8 cellular contexts compared by ENCODE assay signal in the genomic region with DNA sequence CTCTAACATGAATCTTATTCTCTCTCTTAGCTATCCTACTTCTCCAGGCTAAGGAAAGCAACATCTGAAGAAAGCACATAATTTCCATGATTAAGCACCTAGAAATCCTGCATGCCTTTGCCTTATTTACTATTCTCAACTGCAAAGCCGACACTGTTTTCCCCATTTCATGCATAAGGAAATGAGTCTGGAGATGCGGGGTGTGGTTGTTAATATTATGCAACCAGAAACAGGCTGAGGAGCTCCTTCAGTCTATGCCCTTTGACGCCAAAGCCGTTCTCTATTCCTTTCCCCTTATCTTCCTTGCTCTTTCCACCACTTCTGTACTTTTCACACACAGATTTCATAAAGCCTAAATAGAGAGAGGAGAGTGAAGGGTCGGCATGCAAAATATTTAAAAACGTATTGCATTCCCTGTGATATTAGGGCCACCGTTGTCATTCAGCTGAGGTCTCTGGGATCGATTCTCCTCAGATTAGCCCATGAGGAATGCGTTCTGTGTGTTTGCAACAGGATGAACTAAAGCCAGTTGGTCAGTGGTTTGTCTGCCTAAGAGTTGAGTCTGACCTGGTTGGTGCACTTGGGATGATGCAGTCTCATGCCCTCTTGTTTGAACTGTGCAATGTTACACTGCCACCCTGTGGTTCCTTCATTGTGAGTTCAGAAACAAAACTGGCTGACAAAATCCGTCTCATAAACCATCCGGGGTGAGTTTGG. TPM values are rescaled to one million over a fixed set of nuclear protein-coding genes. Genes with fewer than 3 reads are reported as not detected.
DNase-seq lines count a peak whose midpoint lies in the region; ATAC-seq and TF ChIP-seq lines count a peak whose summit lies in the region.

No MANE protein-coding gene starts in this region.

- no peak overlapping the region for H3K27ac Mint-ChIP-seq in activated CD4-positive, alpha-beta T cell treated with anti-CD3 and anti-CD28 coated beads, Interleukin-2, amount 10 ng/mL, durations not matched to agents 24 days and 14 days

- WGBS in lung, 2 donors = 27 to 33% methylated on average over 11 of the region's 11 CpGs

- H3K9me3 Mint-ChIP-seq in activated CD4-positive, alpha-beta T cell treated with anti-CD3 and anti-CD28 coated beads, Interleukin-2, amount 10 ng/mL, durations not matched to agents 24 days and 14 days = no peaks in the 10 kb centered on the region

- no peak overlapping the region for H3K4me3 Mint-ChIP-seq in activated CD4-positive, alpha-beta T cell treated with anti-CD3 and anti-CD28 coated beads, Interleukin-2, amount 10 ng/mL, durations not matched to agents 24 days and 14 days

- ATAC-seq in GM18909 (IDR thresholded peaks at IDR 0.05; ENCODE audit: poor library complexity, unreplicated experiment) (peak; percentile 89), HG03378 (IDR thresholded peaks at IDR 0.05; ENCODE audit: unreplicated experiment) (peak; percentile 91), lung (ENCODE audit: insufficient read depth, low FRiP score) (peak; percentile 86)

- H3K4me1 ChIP-seq in lung (ENCODE audit: control insufficient read depth in 2 of 2, insufficient read depth in 2 of 2, low read length in 2 of 2) = no peaks in the 10 kb centered on the region

- TF ChIP-seq CTCF in AG10803 (conservative IDR thresholded peaks at IDR 0.05; ENCODE audit: low read length) = peak; percentile 91
- peak; percentile 53 for TF ChIP-seq CTCF in lung (IDR thresholded peaks at IDR 0.05; ENCODE audit: control extremely low read depth, extremely low read depth)

- H3K4me1 Mint-ChIP-seq in activated CD4-positive, alpha-beta T cell treated with anti-CD3 and anti-CD28 coated beads, Interleukin-2, amount 10 ng/mL, durations not matched to agents 24 days and 14 days = peaks cover 8% of the 10 kb centered on the region

- no peaks in the 10 kb centered on the region for H3K27me3 Mint-ChIP-seq in activated CD4-positive, alpha-beta T cell treated with anti-CD3 and anti-CD28 coated beads, Interleukin-2, amount 10 ng/mL, durations not matched to agents 24 days and 14 days

- no peak overlapping the region for H3K27ac ChIP-seq in lung (ENCODE audit: low read depth in 1 of 2, low read length in 1 of 2)

- intact Hi-C loops in activated CD4-positive, alpha-beta T cell treated with anti-CD3 and anti-CD28 coated beads, Interleukin-2, amount 10 ng/mL, durations not matched to agents 24 days and 14 days (cut with micrococcal nuclease) = loop anchor here (1.0 to 10.0 kb wide), 7 partner anchors 75 to 1287 kb away; a partner anchor contains a TSS

- no peaks in the 10 kb centered on the region for H3K36me3 Mint-ChIP-seq in activated CD4-positive, alpha-beta T cell treated with anti-CD3 and anti-CD28 coated beads, Interleukin-2, amount 10 ng/mL, durations not matched to agents 24 days and 14 days (ENCODE audit: low read depth)

- no peaks in the 10 kb centered on the region for H3K9me3 ChIP-seq in lung (ENCODE audit: control insufficient read depth in 2 of 2, insufficient read depth in 1 of 2, low read length in 1 of 2)

- no peaks in the 10 kb centered on the region for H3K36me3 ChIP-seq in lung (ENCODE audit: control insufficient read depth in 2 of 2, insufficient read depth in 2 of 2, low read length in 2 of 2)

- no peaks in the 10 kb centered on the region for H3K27me3 ChIP-seq in lung (ENCODE audit: control insufficient read depth, insufficient read depth)

- peak; percentile 93 for DNase-seq in AG10803 (ENCODE audit: low read depth)
- DNase-seq in NCI-H524 (lab: John Stamatoyannopoulos, UW) = peak; percentile 55 to 66
- DNase-seq in activated CD4-positive, alpha-beta T cell treated with anti-CD3 and anti-CD28 coated beads, Interleukin-2, amount 10 ng/mL, durations not matched to agents 24 days and 14 days = peak; percentile 87
- peak; percentile 88 for DNase-seq in dermis blood vessel endothelial cell
- DNase-seq in lung (ENCODE audit: low spot score) = peak; percentile 55
- peak; percentile 24 for DNase-seq in stimulated activated CD8-positive, alpha-beta memory T cell treated with anti-CD3 and anti-CD28 coated beads, Interleukin-15, amount 100 ng/mL, for 1 hour (ENCODE audit: low read depth)

- H3K4me3 ChIP-seq in AG10803 (ENCODE audit: low read length) (peak overlapping the region; percentile 40), lung (no peak overlapping the region)

RNA-seq across cellular contexts. Expression of a gene that starts 53.1 kb away (rescaled TPM):
- total RNA-seq in activated CD4-positive, alpha-beta T cell treated with anti-CD3 and anti-CD28 coated beads, Interleukin-2, amount 10 ng/mL, durations not matched to agents 24 days and 14 days = not detected in 2 replicates
- total RNA-seq in dermis blood vessel endothelial cell (not detected in 2 replicates), lung (1 to 10 TPM; 4.6 to 6.1 TPM)
- polyA plus RNA-seq in lung = 1 to 10 TPM in 1 of 2 donors, under 1 TPM in 1; 0.81 to 1.5 TPM

Comparison
In these comparisons a context has a peak if more than half of its experiments do, and no peak if none do; other contexts are left out.
1. DNase-seq: peak in every context shown above with its lines; median percentile 93 in AG10803; 88 in dermis blood vessel endothelial cell; 87 in activated CD4-positive, alpha-beta T cell treated with anti-CD3 and anti-CD28 coated beads, Interleukin-2, amount 10 ng/mL, durations not matched to agents 24 days and 14 days; 60 in NCI-H524; 55 in lung; 24 in stimulated activated CD8-positive, alpha-beta memory T cell treated with anti-CD3 and anti-CD28 coated beads, Interleukin-15, amount 100 ng/mL, for 1 hour.